In genomic region chr12:3697311-3697870, GRCh38 we compare ENCODE assay signal across 3 cellular contexts.
TF ChIP-seq lines count a peak whose summit lies in the region.

No MANE protein-coding gene starts in this region.

TF ChIP-seq in IMR-90, 13 proteins besides CTCF, POLR2A, EP300 and RAD21:
- TF ChIP-seq CEBPB (IDR thresholded peaks at IDR 0.05; ENCODE audit: low read depth, low read length) = peak; percentile 22; the same call in 1 of the 2 replicates
- no peak for TF ChIP-seq SMC3 (IDR thresholded peaks at IDR 0.05; ENCODE audit: low read depth, low read length)
- TF ChIP-seq ELK1 (IDR thresholded peaks at IDR 0.05; ENCODE audit: borderline replicate concordance, low read depth, low read length) = no peak
- TF ChIP-seq RCOR1 (IDR thresholded peaks at IDR 0.05; ENCODE audit: insufficient replicate concordance, low read length) = no peak
- no peak for TF ChIP-seq BHLHE40 (IDR thresholded peaks at IDR 0.05; ENCODE audit: low read depth, low read length)
- TF ChIP-seq RFX5 (IDR thresholded peaks at IDR 0.05; ENCODE audit: low read depth, low read length) = no peak
- TF ChIP-seq FOS (IDR thresholded peaks at IDR 0.05; ENCODE audit: low read depth, low read length) = no peak

TF ChIP-seq in H1, 55 proteins besides CTCF, POLR2A, EP300 and RAD21:
- TF ChIP-seq KDM1A (IDR thresholded peaks at IDR 0.05; ENCODE audit: borderline replicate concordance, low read length) (peak; percentile 22; the same call in 1 of the 2 replicates), GABPA (IDR thresholded peaks at IDR 0.05; ENCODE audit: borderline replicate concordance, insufficient read depth, low read length) (no peak), ATF2 (IDR thresholded peaks at IDR 0.05; ENCODE audit: low read length) (no peak)

TF ChIP-seq in HEK293T, 16 proteins besides CTCF, POLR2A, EP300 and RAD21:
- TF ChIP-seq CTBP1 (IDR thresholded peaks at IDR 0.05; ENCODE audit: borderline replicate concordance) = no peak
- no peak for TF ChIP-seq NFRKB (IDR thresholded peaks at IDR 0.05)
- no peak for TF ChIP-seq SUZ12 (IDR thresholded peaks at IDR 0.05)
- no peak for TF ChIP-seq L3MBTL2 (conservative IDR thresholded peaks at IDR 0.05)
- TF ChIP-seq FOXM1 (IDR thresholded peaks at IDR 0.05; ENCODE audit: borderline replicate concordance) = no peak
- no peak for TF ChIP-seq SP1 (IDR thresholded peaks at IDR 0.05)
- no peak for TF ChIP-seq HDGF (IDR thresholded peaks at IDR 0.05; ENCODE audit: borderline replicate concordance)
- no peak for TF ChIP-seq ZNF384 (IDR thresholded peaks at IDR 0.05)
- TF ChIP-seq PKNOX1 (IDR thresholded peaks at IDR 0.05) = no peak
- no peak for TF ChIP-seq BHLHE40 (IDR thresholded peaks at IDR 0.05; ENCODE audit: borderline replicate concordance)
- no peak for TF ChIP-seq ELF4 (IDR thresholded peaks at IDR 0.05)
- no peak for TF ChIP-seq TARDBP (IDR thresholded peaks at IDR 0.05)
- no peak for TF ChIP-seq ARNT (IDR thresholded peaks at IDR 0.05)
- TF ChIP-seq FOXA1 (IDR thresholded peaks at IDR 0.05) = no peak
- no peak for TF ChIP-seq LEF1 (IDR thresholded peaks at IDR 0.05; ENCODE audit: borderline replicate concordance)
- TF ChIP-seq FOXK2 (IDR thresholded peaks at IDR 0.05) = no peak
